In the genomic region with DNA sequence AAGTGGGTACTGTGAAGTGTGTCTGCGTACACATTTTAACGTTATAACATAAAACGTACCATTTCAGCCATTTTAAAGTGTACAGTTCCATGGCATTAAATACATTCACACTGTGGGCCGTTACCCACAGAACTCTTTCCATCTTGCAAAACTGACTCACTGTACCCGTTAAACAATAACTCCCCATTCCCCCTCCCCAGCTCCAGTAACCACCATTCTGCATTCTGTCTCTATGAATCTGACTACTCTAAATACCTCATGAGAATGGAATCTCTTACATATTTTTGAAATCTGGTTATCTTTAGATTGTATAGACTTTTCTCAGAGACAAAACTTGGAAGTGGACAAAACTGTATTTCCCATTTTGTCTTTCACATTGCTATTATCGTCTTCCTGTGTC, we compare ENCODE assay signal across 18 cellular contexts. TPM values are rescaled to one million over a fixed set of nuclear protein-coding genes. Genes with fewer than 3 reads are reported as not detected.
A peak's percentile ranks its signal among the peaks of the same experiment; 100 is the strongest.
DNase-seq lines count a peak whose midpoint lies in the region; ATAC-seq and FAIRE-seq lines count a peak whose summit lies in the region.
"Had no signal": no experiment of that assay in that cellular context is flagged by ENCODE, and none has a peak within 500 bp of the region (broad histone marks: within the 10 kb centered on the region; RNA-seq: fewer than 3 reads in every experiment).

No MANE protein-coding gene starts in this region.

- H3K14ac ChIP-seq in mesenchymal stem cell (ENCODE audit: low read length in 2 of 2), result no peak overlapping the region

- no peaks in the 10 kb centered on the region for H3K27me3 ChIP-seq in BLaER1
- no peaks in the 10 kb centered on the region for H3K27me3 ChIP-seq in adipocyte (replicated peaks; ENCODE audit: control insufficient read depth, insufficient read depth, low read length)
- no peaks in the 10 kb centered on the region for H3K27me3 ChIP-seq in mesenchymal stem cell (ENCODE audit: control insufficient read depth in 1 of 2, insufficient read depth in 1 of 2, low read length in 2 of 2)
- H3K27me3 ChIP-seq: BE2C had no signal

- H3K4me2 ChIP-seq in BLaER1 (peak overlapping the region; percentile 64), mesenchymal stem cell (ENCODE audit: low read length, poor library complexity, severe bottlenecking) (peak overlapping the region; percentile 49)

- no peak overlapping the region for H2BK12ac ChIP-seq in mesenchymal stem cell (ENCODE audit: low read length in 2 of 2)

- DNase-seq in HCEC 1CT (peak; percentile 56), adipocyte (ENCODE audit: low read depth) (peak; percentile 56), mesenchymal stem cell (peak; percentile 50), amniotic stem cell (lab: John Stamatoyannopoulos, UW) (no peak), NCI-H2107 treated with DMSO at 0.1 percent for 48 hours (lab: John Stamatoyannopoulos, UW; ENCODE audit: unreplicated experiment) (no peak), urothelium cell line (ENCODE audit: low spot score) (no peak)
- DNase-seq: activated CD4-positive, CD25-positive, alpha-beta regulatory T cell treated with anti-CD3 and anti-CD28 coated beads, Interleukin-2, amount 50 U/mL, for 72 hours; activated T-cell treated with anti-CD3 and anti-CD28 coated beads, Interleukin-2, amount 50 U/mL, for 4 hours; aorta; BE2C; DMS79; mesendoderm; NCI-H187 treated with DMSO at 0.1 percent for 48 hours; RPMI8226; small intestine had no signal

- H3K9me3 ChIP-seq in BLaER1, result no peaks in the 10 kb centered on the region
- no peaks in the 10 kb centered on the region for H3K9me3 ChIP-seq in adipocyte (ENCODE audit: control insufficient read depth, low read length)
- no peaks in the 10 kb centered on the region for H3K9me3 ChIP-seq in mesenchymal stem cell (ENCODE audit: control insufficient read depth, low read length)
- H3K9me3 ChIP-seq: BE2C had no signal

- no peak overlapping the region for H3K4me3 ChIP-seq in BLaER1
- H3K4me3 ChIP-seq in adipocyte (ENCODE audit: low read length), result no peak overlapping the region
- H3K4me3 ChIP-seq in mesenchymal stem cell (ENCODE audit: insufficient read depth in 1 of 2, low read depth in 1 of 2, low read length in 2 of 2), result no peak overlapping the region

- peaks cover 36% of the 10 kb centered on the region for H3K4me1 ChIP-seq in BLaER1
- no peaks in the 10 kb centered on the region for H3K4me1 ChIP-seq in adipocyte (ENCODE audit: control insufficient read depth, insufficient read depth, low read length)
- peaks cover 20% of the 10 kb centered on the region for H3K4me1 ChIP-seq in mesenchymal stem cell (ENCODE audit: control insufficient read depth, insufficient read depth, low read depth, low read length)
- H3K4me1 ChIP-seq: BE2C had no signal

- H2AK5ac ChIP-seq in mesenchymal stem cell (ENCODE audit: low read length, severe bottlenecking), result peak overlapping the region; percentile 93

- H2BK15ac ChIP-seq in mesenchymal stem cell (ENCODE audit: low read depth, poor library complexity, severe bottlenecking), result no peak overlapping the region

- no peak for FAIRE-seq in urothelium cell line (lab: Jason Lieb, UNC)
- FAIRE-seq: frontal cortex, small intestine had no signal

- H3K18ac ChIP-seq in mesenchymal stem cell (ENCODE audit: low read depth in 1 of 2, low read length in 2 of 2), result no peak overlapping the region

- H3K9ac ChIP-seq in BLaER1 (no peak overlapping the region), adipocyte (ENCODE audit: low read length) (no peak overlapping the region), mesenchymal stem cell (ENCODE audit: low read length) (no peak overlapping the region)

- H3K23ac ChIP-seq in mesenchymal stem cell (ENCODE audit: low read length in 2 of 2), result no peak overlapping the region

- H3K36me3 ChIP-seq in BLaER1 (peaks cover 16% of the 10 kb centered on the region), adipocyte (ENCODE audit: control insufficient read depth, insufficient read depth, low read length, severe bottlenecking) (no peaks in the 10 kb centered on the region), mesenchymal stem cell (ENCODE audit: control insufficient read depth in 1 of 2, insufficient read depth in 2 of 2, low read depth in 1 of 2, low read length in 2 of 2) (peaks cover 1 to 7% of the 10 kb centered on the region in 2 experiments)
- H3K36me3 ChIP-seq: BE2C had no signal

- H4K91ac ChIP-seq in mesenchymal stem cell (ENCODE audit: low read length), result no peak overlapping the region

- no peak overlapping the region for H2BK120ac ChIP-seq in mesenchymal stem cell (ENCODE audit: low read depth, low read length)

- H3K79me1 ChIP-seq in mesenchymal stem cell (replicated peaks; ENCODE audit: low read length, poor library complexity, severe bottlenecking), result peaks cover 5% of the 10 kb centered on the region

- no peak for ATAC-seq in GM19328 (IDR thresholded peaks at IDR 0.05; ENCODE audit: unreplicated experiment)

- no peak overlapping the region for H4K8ac ChIP-seq in mesenchymal stem cell (ENCODE audit: low read length)

- 60% methylated on average over 5 of the region's 6 CpGs for WGBS in mesenchymal stem cell

- no peak overlapping the region for H3K4ac ChIP-seq in mesenchymal stem cell (ENCODE audit: low read depth in 1 of 2, low read length in 2 of 2)

- H2BK5ac ChIP-seq in mesenchymal stem cell (ENCODE audit: low read depth, low read length, poor library complexity, severe bottlenecking), result peak overlapping the region; percentile 75

- no peak overlapping the region for H3K27ac ChIP-seq in BLaER1
- H3K27ac ChIP-seq in mesenchymal stem cell (ENCODE audit: low read length, poor library complexity, severe bottlenecking), result peak overlapping the region; percentile 96

- peaks cover 17% of the 10 kb centered on the region for H4K20me1 ChIP-seq in BLaER1

- H2AFZ ChIP-seq in mesenchymal stem cell (ENCODE audit: low read depth, low read length), result no peak overlapping the region

RNA-seq across cellular contexts. Expression of a gene that starts 9.3 kb away (rescaled TPM):
- 24.6 TPM for polyA plus RNA-seq in mesenchymal stem cell (2013, experiment 1 of 2)
- 25.9 TPM for polyA plus RNA-seq in mesenchymal stem cell (2013, experiment 2 of 2)

RNA-seq across cellular contexts. Expression of a gene that starts 9.5 kb away (rescaled TPM):
- polyA plus RNA-seq in mesenchymal stem cell (2013, experiment 1 of 2), result 3.8 TPM
- 3.7 TPM for polyA plus RNA-seq in mesenchymal stem cell (2013, experiment 2 of 2)

RNA-seq across cellular contexts. Expression of a gene that starts 38.8 kb away (rescaled TPM):
- 59.1 TPM for polyA plus RNA-seq in mesenchymal stem cell (2013, experiment 1 of 2)
- 58.7 TPM for polyA plus RNA-seq in mesenchymal stem cell (2013, experiment 2 of 2)

Comparison
In these comparisons a context has a peak if more than half of its experiments do, and no peak if none do; other contexts are left out.
1. DNase-seq: peak in HCEC 1CT (single experiment), adipocyte (single experiment) and mesenchymal stem cell (single experiment); none in amniotic stem cell (single experiment), NCI-H2107 treated with DMSO at 0.1 percent for 48 hours (single experiment) and urothelium cell line (single experiment).